In genomic region chr3:195911946-195912270, GRCh38 we compare ENCODE assay signal across 1 cellular context.
TF ChIP-seq lines count a peak whose summit lies in the region.

No MANE protein-coding gene starts in this region.

TF ChIP-seq in H1, 55 proteins besides CTCF, POLR2A, EP300 and RAD21 (continued from another document):
- no peak for TF ChIP-seq CBX5 (IDR thresholded peaks at IDR 0.05; ENCODE audit: low read depth, low read length)
- TF ChIP-seq YY1 (IDR thresholded peaks at IDR 0.05; ENCODE audit: low read depth, low read length) = no peak
